ENCODE assay signal across 1 cellular context in the genomic region with DNA sequence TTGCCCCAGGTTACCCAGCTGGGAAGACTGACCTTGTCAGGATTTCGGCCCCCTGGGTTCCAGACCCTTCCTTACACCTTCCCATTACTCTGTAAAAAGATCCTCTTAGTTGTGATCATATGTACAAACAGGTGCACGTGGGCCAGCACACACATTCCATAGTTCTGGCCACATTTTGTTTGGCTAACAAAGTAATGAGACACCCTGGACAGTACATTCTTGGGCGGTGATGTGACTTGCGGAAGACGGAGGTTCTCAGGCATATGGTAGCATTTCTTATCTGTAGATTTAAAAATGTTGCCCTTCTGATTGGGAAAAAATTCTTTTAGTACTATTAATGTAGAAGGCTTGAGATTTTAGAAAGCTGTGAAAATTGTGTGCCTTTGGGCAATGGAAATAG.
TF ChIP-seq lines count a peak whose summit lies in the region.

No MANE protein-coding gene starts in this region.

TF ChIP-seq in Ishikawa, 13 proteins besides CTCF, POLR2A, EP300 and RAD21 (continued from another document):
- TF ChIP-seq, protein P1, sequence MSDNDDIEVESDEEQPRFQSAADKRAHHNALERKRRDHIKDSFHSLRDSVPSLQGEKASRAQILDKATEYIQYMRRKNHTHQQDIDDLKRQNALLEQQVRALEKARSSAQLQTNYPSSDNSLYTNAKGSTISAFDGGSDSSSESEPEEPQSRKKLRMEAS (IDR thresholded peaks at IDR 0.05), result peak; percentile 90
- no peak for TF ChIP-seq FOXM1 (IDR thresholded peaks at IDR 0.05; ENCODE audit: borderline replicate concordance, low read depth)
- TF ChIP-seq YY1 (IDR thresholded peaks at IDR 0.05; ENCODE audit: low read depth), result no peak
- no peak for TF ChIP-seq CEBPB (IDR thresholded peaks at IDR 0.05)
- no peak for TF ChIP-seq TAF1 (IDR thresholded peaks at IDR 0.05; ENCODE audit: low read depth)
- TF ChIP-seq ZBTB7A (IDR thresholded peaks at IDR 0.05; ENCODE audit: low read depth), result no peak
- no peak for TF ChIP-seq CREB1 (IDR thresholded peaks at IDR 0.05; ENCODE audit: low read depth)
